Comparison of ENCODE assay signal across 12 cellular contexts in the genomic region with DNA sequence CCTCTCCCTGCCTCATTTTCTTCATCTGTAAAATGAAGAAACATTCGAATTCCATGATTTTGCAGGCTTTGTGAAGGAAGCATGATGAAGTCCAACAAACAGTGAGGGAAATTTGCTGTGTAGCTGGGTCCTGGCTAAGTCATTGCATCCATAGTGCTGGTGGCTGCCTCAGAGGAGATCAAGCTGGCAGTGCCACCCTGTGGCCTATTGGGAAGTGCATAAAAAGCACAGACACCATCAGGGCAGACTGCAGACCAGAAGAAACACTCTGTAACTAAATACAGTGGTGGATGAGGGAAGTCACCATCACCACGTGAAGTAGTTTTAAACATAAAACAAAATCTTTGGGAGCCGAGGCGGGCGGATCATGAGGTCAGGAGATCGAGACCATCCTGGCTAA. TPM values are rescaled to one million over a fixed set of nuclear protein-coding genes. Genes with fewer than 3 reads are reported as not detected.
A peak's percentile ranks its signal among the peaks of the same experiment; 100 is the strongest.
DNase-seq lines count a peak whose midpoint lies in the region; ATAC-seq, FAIRE-seq and TF ChIP-seq lines count a peak whose summit lies in the region.
"Had no signal": no experiment of that assay in that cellular context is flagged by ENCODE, and none has a peak within 500 bp of the region (broad histone marks: within the 10 kb centered on the region; RNA-seq: fewer than 3 reads in every experiment).

No MANE protein-coding gene starts in this region.

- H3K27ac ChIP-seq in VCaP (no peak overlapping the region), right lobe of liver (no peak overlapping the region), small intestine (ENCODE audit: low read depth in 1 of 2, low read length in 1 of 2) (no peak overlapping the region)
- H3K27ac ChIP-seq: BLaER1 treated with 17β-estradiol and CSF1 and Interleukin-3, amounts not matched to agents 10 nM and 100 nM had no signal

- ATAC-seq in right lobe of liver: peak; percentile 46 to 63 (median 54)

- H3K27me3 ChIP-seq in right lobe of liver (no peaks in the 10 kb centered on the region), small intestine (ENCODE audit: control insufficient read depth in 2 of 2, insufficient read depth in 2 of 2, low read length in 2 of 2) (no peaks in the 10 kb centered on the region)
- H3K27me3 ChIP-seq: BLaER1 treated with 17β-estradiol and CSF1 and Interleukin-3, amounts not matched to agents 10 nM and 100 nM had no signal

- H3K9me3 ChIP-seq in right lobe of liver (no peaks in the 10 kb centered on the region), small intestine (ENCODE audit: control insufficient read depth, low read depth) (no peaks in the 10 kb centered on the region)

- TF ChIP-seq POLR2A in right lobe of liver (IDR thresholded peaks at IDR 0.05): no peak

- DNase-seq in SIG-M5 treated with dmso at 0.1 percent for 504 hours (lab: John Stamatoyannopoulos, UW; ENCODE audit: unreplicated experiment): peak; percentile 43
- no peak for DNase-seq in SIG-M5 (lab: John Stamatoyannopoulos, UW)
- no peak for DNase-seq in HTR-8/SVneo (ENCODE audit: insufficient read length, low spot score)
- no peak for DNase-seq in right lobe of liver
- DNase-seq in NCI-H446 treated with DMSO at 0.1 percent for 48 hours (lab: John Stamatoyannopoulos, UW): no peak
- DNase-seq in stimulated activated CD8-positive, alpha-beta memory T cell treated with anti-CD3 and anti-CD28 coated beads, Interleukin-4, amount 100 ng/mL, for 48 hours: no peak
- no peak for DNase-seq in small intestine
- DNase-seq: activated CD8-positive, alpha-beta memory T cell treated with anti-CD3 and anti-CD28 coated beads for 24 hours; kidney glomerular epithelial cell; NCI-H510A had no signal

- H3K4me1 ChIP-seq in right lobe of liver (no peaks in the 10 kb centered on the region), small intestine (ENCODE audit: control insufficient read depth in 2 of 2, insufficient read depth in 1 of 2, low read depth in 1 of 2, low read length in 1 of 2) (no peaks in the 10 kb centered on the region)

- intact Hi-C loops in right lobe of liver (cut with DNase I): no loop called here

- 62% methylated on average over 6 of the region's 6 CpGs for WGBS in right lobe of liver (ENCODE audit: insufficient coverage, low coverage, low lambda C conversion rate, missing lambda C conversion rate)
- WGBS in small intestine, 3 donors: 83 to 91% (median 90%) methylated on average over 6 of the region's 6 CpGs

- no peaks in the 10 kb centered on the region for H3K36me3 ChIP-seq in right lobe of liver
- no peaks in the 10 kb centered on the region for H3K36me3 ChIP-seq in small intestine (ENCODE audit: control insufficient read depth in 2 of 2, insufficient read depth in 2 of 2, low read length in 2 of 2)
- H3K36me3 ChIP-seq: BLaER1 treated with 17β-estradiol and CSF1 and Interleukin-3, amounts not matched to agents 10 nM and 100 nM had no signal

- TF ChIP-seq CTCF in VCaP (conservative IDR thresholded peaks at IDR 0.05): peak; percentile 59
- TF ChIP-seq CTCF in right lobe of liver (IDR thresholded peaks at IDR 0.05): peak in 3 of 4 donors; percentile 11 to 25 (median 23)

- no peak overlapping the region for H3K4me3 ChIP-seq in right lobe of liver
- H3K4me3 ChIP-seq in small intestine (ENCODE audit: low read depth in 1 of 2, low read length in 2 of 2): no peak overlapping the region
- H3K4me3 ChIP-seq: BLaER1 treated with 17β-estradiol and CSF1 and Interleukin-3, amounts not matched to agents 10 nM and 100 nM had no signal

- FAIRE-seq in HTR-8/SVneo (lab: Jason Lieb, UNC) (peak; percentile 33), small intestine (lab: Jason Lieb, UNC) (no peak)

RNA-seq across cellular contexts. Expression of gene DDX3X, which starts 40.7 kb away (rescaled TPM):
- total RNA-seq in right lobe of liver: 100 to 1,000 TPM in 5 of 6 experiments, 10 to 100 TPM in 1; 85.1 to 210 (median 138) TPM
- 100 to 1,000 TPM in 2 of 3 donors, 10 to 100 TPM in 1; 72.5 to 108 (median 102) TPM for polyA plus RNA-seq in small intestine
